11 cellular contexts compared by ENCODE assay signal in genomic region chr15:75673426-75674247, GRCh38. TPM values are rescaled to one million over a fixed set of nuclear protein-coding genes. Genes with fewer than 3 reads are reported as not detected.
DNase-seq lines count a peak whose midpoint lies in the region; ATAC-seq, FAIRE-seq and TF ChIP-seq lines count a peak whose summit lies in the region.
"Had no signal": no experiment of that assay in that cellular context is flagged by ENCODE, and none has a peak within 500 bp of the region (broad histone marks: within the 10 kb centered on the region; RNA-seq: fewer than 3 reads in every experiment).

No MANE protein-coding gene starts in this region.

- ATAC-seq in HCT116: no peak
- no peak for ATAC-seq in HG02885 (IDR thresholded peaks at IDR 0.05; ENCODE audit: poor library complexity, unreplicated experiment)
- ATAC-seq in HG03159 (IDR thresholded peaks at IDR 0.05; ENCODE audit: unreplicated experiment): no peak

- POLR2A ChIA-PET in HCT116 (lab: Charles Lee): no interaction called here

- H3K9me2 ChIP-seq in HCT116 (ENCODE audit: insufficient read depth): no peaks in the 10 kb centered on the region

- no TSS peak for BruUV-seq in HCT116 (replicated peaks; lab: Mats Ljungman, UMichigan)

- CTCF ChIA-PET in HCT116 (lab: Charles Lee): interaction anchor here (1.2 kb wide), 1 partner anchor 13 kb away, joined by 4 read pairs; no protein-coding TSS in a partner anchor

- TF ChIP-seq EP300 in stomach (IDR thresholded peaks at IDR 0.05): no peak

- peak overlapping the region; percentile 34 for H3K9ac ChIP-seq in HCT116 (ENCODE audit: low read length)

- no peak overlapping the region for H3K4me3 Mint-ChIP-seq in brain

- peaks cover 27 to 54% of the 10 kb centered on the region in 2 experiments for H3K4me1 ChIP-seq in HCT116 (ENCODE audit: control insufficient read depth in 1 of 2, insufficient read depth in 2 of 2, low read length in 2 of 2)
- H3K4me1 ChIP-seq in stomach: peaks cover 20 to 55% (median 33%) of the 10 kb centered on the region in 4 donors

- TF ChIP-seq RAD21 in HCT116 (IDR thresholded peaks at IDR 0.05; ENCODE audit: low read depth): no peak

- H3K79me2 ChIP-seq in HCT116 (ENCODE audit: insufficient read depth, low read length): no peaks in the 10 kb centered on the region

- FAIRE-seq in HTR-8/SVneo (lab: Jason Lieb, UNC): no peak
- FAIRE-seq: frontal cortex had no signal

- H3K27ac Mint-ChIP-seq in brain: peak overlapping the region in 3 of 5 experiments; percentile 53 to 84 (median 75)

- no peaks in the 10 kb centered on the region for H3K9me3 ChIP-seq in HCT116 (ENCODE audit: control insufficient read depth in 1 of 2, insufficient read depth in 1 of 2, low read depth in 1 of 2, low read length in 2 of 2)
- no peaks in the 10 kb centered on the region for H3K9me3 ChIP-seq in stomach

- H3K4me3 ChIP-seq in HCT116 (replicated peaks in 1 of 2; ENCODE audit: low read depth in 1 of 2, low read length in 2 of 2) (no peak overlapping the region), stomach (no peak overlapping the region)

- DNase-seq in HCT116 (ENCODE audit: low read depth, low spot score): no peak
- peak; percentile 30 for DNase-seq in kidney glomerular epithelial cell (lab: John Stamatoyannopoulos, UW)
- peak; percentile 43 for DNase-seq in stomach
- no peak for DNase-seq in activated T-cell treated with anti-CD3 and anti-CD28 coated beads for 4 hours
- DNase-seq in HTR-8/SVneo (ENCODE audit: insufficient read length, low spot score): no peak
- DNase-seq: NCI-H510A; stimulated activated CD4-positive, alpha-beta T cell treated with anti-CD3 and anti-CD28 coated beads, Interleukin-4, amount 100 ng/mL, for 1 hour had no signal

- TF ChIP-seq CTCF in HCT116 (IDR thresholded peaks at IDR 0.05 in 2 of 3, conservative IDR thresholded peaks at IDR 0.05 in 1 of 3; ENCODE audit: borderline replicate concordance in 1 of 3, insufficient read depth in 1 of 3, low read depth in 2 of 3, low read length in 2 of 3): no peak
- TF ChIP-seq CTCF in brain (conservative IDR thresholded peaks at IDR 0.05): no peak
- TF ChIP-seq CTCF in stomach (IDR thresholded peaks at IDR 0.05): no peak

- H3K27me3 Mint-ChIP-seq in brain: no peaks in the 10 kb centered on the region

- peaks cover 16% of the 10 kb centered on the region for H3K4me1 Mint-ChIP-seq in brain

- TF ChIP-seq POLR2A in HCT116 (IDR thresholded peaks at IDR 0.05; ENCODE audit: borderline replicate concordance, extremely low read depth, insufficient read depth, insufficient read length): no peak
- no peak for TF ChIP-seq POLR2A in stomach (IDR thresholded peaks at IDR 0.05)

- no peaks in the 10 kb centered on the region for H3K9me3 Mint-ChIP-seq in brain

- WGBS in stomach, 5 donors: 53 to 80% (median 73%) methylated on average over 7 to 10 of the region's 10 CpGs

- RAD21 ChIA-PET in HCT116 (lab: Charles Lee; ENCODE audit: low non-redundant PET in 1 of 2, low total read pairs in 2 of 2, uncharacterized antibody in 2 of 2, unreplicated experiment in 2 of 2): interaction anchor here in 1 of 2 experiments (1.2 kb wide), 1 partner anchor 32 kb away, joined by 3 read pairs; no protein-coding TSS in a partner anchor

- no peaks in the 10 kb centered on the region for H3K36me3 ChIP-seq in HCT116 (ENCODE audit: control insufficient read depth in 1 of 2, insufficient read depth in 2 of 2, low read length in 2 of 2)
- peaks cover 0 to 33% (median 18%) of the 10 kb centered on the region in 4 donors for H3K36me3 ChIP-seq in stomach

- no peaks in the 10 kb centered on the region for H3K36me3 Mint-ChIP-seq in brain

- no peak overlapping the region for H2AFZ ChIP-seq in HCT116 (ENCODE audit: low read depth, low read length, poor library complexity, severe bottlenecking)

- intact Hi-C loops in HCT116 (cut with micrococcal nuclease): no loop called here
- intact Hi-C loops in stomach (cut with DNase I; ENCODE audit: low total_unique reads): no loop called here

- no peaks in the 10 kb centered on the region for H4K20me1 ChIP-seq in HCT116 (ENCODE audit: insufficient read depth)

- peak overlapping the region; percentile 47 for H3K4me2 ChIP-seq in HCT116 (ENCODE audit: low read length)

- H3K27ac ChIP-seq in HCT116 (ENCODE audit: low read depth, low read length) (no peak overlapping the region; the same call in 1 of the 2 replicates), stomach (peak overlapping the region; percentile 58 to 86 (median 82))

- no peaks in the 10 kb centered on the region for H3K27me3 ChIP-seq in HCT116 (ENCODE audit: insufficient read depth, low read length)
- H3K27me3 ChIP-seq in stomach: no peaks in the 10 kb centered on the region

TF ChIP-seq in HCT116, 20 proteins besides CTCF, POLR2A, EP300 and RAD21 (continues in another document):
- TF ChIP-seq ELF1 (IDR thresholded peaks at IDR 0.05; ENCODE audit: borderline replicate concordance, low read depth) (no peak), TCF7L2 (IDR thresholded peaks at IDR 0.05; ENCODE audit: borderline replicate concordance, extremely low read depth, insufficient read depth, insufficient read length) (no peak), YY1 (IDR thresholded peaks at IDR 0.05; ENCODE audit: extremely low read depth, insufficient replicate concordance, low read depth, low read length) (no peak), SIN3A (IDR thresholded peaks at IDR 0.05; ENCODE audit: low read depth) (no peak), MAX (IDR thresholded peaks at IDR 0.05) (no peak), CEBPB (IDR thresholded peaks at IDR 0.05; ENCODE audit: low read depth) (no peak), EZH2phosphoT487 (IDR thresholded peaks at IDR 0.05; ENCODE audit: borderline replicate concordance) (no peak), ZBTB33 (IDR thresholded peaks at IDR 0.05; ENCODE audit: extremely low read depth, insufficient replicate concordance, low read length) (no peak), EZH2 (IDR thresholded peaks at IDR 0.05) (no peak), SP1 (IDR thresholded peaks at IDR 0.05; ENCODE audit: low read depth) (no peak), JUND (IDR thresholded peaks at IDR 0.05) (no peak), CBX3 (IDR thresholded peaks at IDR 0.05; ENCODE audit: low read depth) (no peak)

RNA-seq across cellular contexts. Expression of gene SNX33, which starts 25.9 kb away (rescaled TPM):
- total RNA-seq in HCT116 (2021; ENCODE audit: unreplicated experiment) (8.3 TPM), stomach (10 to 100 TPM; 12.5 to 36.8 (median 23.9) TPM)
- 16.0 and 17.6 TPM in 2 replicates for polyA plus RNA-seq in HCT116 (2012)
- polyA plus RNA-seq in brain (ENCODE audit: insufficient read depth, low read depth, low replicate concordance) (4.3 TPM), stomach (10 to 100 TPM; 11.0 to 15.6 (median 11.6) TPM)

RNA-seq across cellular contexts. Expression of gene IMP3, which starts 33.6 kb away (rescaled TPM):
- total RNA-seq in HCT116 (2021; ENCODE audit: unreplicated experiment): 79.9 TPM
- 68.6 and 78.4 TPM in 2 replicates for polyA plus RNA-seq in HCT116 (2012)
- polyA plus RNA-seq in brain (ENCODE audit: insufficient read depth, low read depth, low replicate concordance): 48.7 TPM
- 100 to 1,000 TPM in 2 of 5 donors, 10 to 100 TPM in 2, 1 to 10 TPM in 1; 3.5 to 137 (median 39.8) TPM for total RNA-seq in stomach
- 10 to 100 TPM; 67.4 to 98.7 (median 80.7) TPM for polyA plus RNA-seq in stomach

RNA-seq across cellular contexts. Expression of gene CSPG4, which starts 39.0 kb away (rescaled TPM):
- total RNA-seq in HCT116 (2021; ENCODE audit: unreplicated experiment) (18.1 TPM), stomach (10 to 100 TPM; 15.1 to 44.6 (median 28.1) TPM)
- 17.8 and 20.2 TPM in 2 replicates for polyA plus RNA-seq in HCT116 (2012)
- polyA plus RNA-seq in brain (ENCODE audit: insufficient read depth, low read depth, low replicate concordance) (11.3 TPM), stomach (10 to 100 TPM in 1 of 3 donors, 1 to 10 TPM in 2; 1.8 to 15.5 (median 3.1) TPM)

RNA-seq across cellular contexts. Expression of gene SNUPN, which starts 48.1 kb away (rescaled TPM):
- 29.8 TPM for total RNA-seq in HCT116 (2021; ENCODE audit: unreplicated experiment)
- polyA plus RNA-seq in HCT116 (2012): 20.1 and 28.7 TPM in 2 replicates
- 21.8 TPM for polyA plus RNA-seq in brain (ENCODE audit: insufficient read depth, low read depth, low replicate concordance)
- 10 to 100 TPM in 4 of 5 donors, 1 to 10 TPM in 1; 4.7 to 19.6 (median 15.1) TPM for total RNA-seq in stomach
- 10 to 100 TPM; 16.2 to 29.2 (median 24.3) TPM for polyA plus RNA-seq in stomach

Comparison
In these comparisons a context has a peak if more than half of its experiments do, and no peak if none do; other contexts are left out.
1. DNase-seq: peak in kidney glomerular epithelial cell (single experiment) and stomach (single experiment); none in HCT116 (single experiment), activated T-cell treated with anti-CD3 and anti-CD28 coated beads for 4 hours (single experiment) and HTR-8/SVneo (single experiment).